Comparison of ENCODE assay signal across 1 cellular context in the genomic region with DNA sequence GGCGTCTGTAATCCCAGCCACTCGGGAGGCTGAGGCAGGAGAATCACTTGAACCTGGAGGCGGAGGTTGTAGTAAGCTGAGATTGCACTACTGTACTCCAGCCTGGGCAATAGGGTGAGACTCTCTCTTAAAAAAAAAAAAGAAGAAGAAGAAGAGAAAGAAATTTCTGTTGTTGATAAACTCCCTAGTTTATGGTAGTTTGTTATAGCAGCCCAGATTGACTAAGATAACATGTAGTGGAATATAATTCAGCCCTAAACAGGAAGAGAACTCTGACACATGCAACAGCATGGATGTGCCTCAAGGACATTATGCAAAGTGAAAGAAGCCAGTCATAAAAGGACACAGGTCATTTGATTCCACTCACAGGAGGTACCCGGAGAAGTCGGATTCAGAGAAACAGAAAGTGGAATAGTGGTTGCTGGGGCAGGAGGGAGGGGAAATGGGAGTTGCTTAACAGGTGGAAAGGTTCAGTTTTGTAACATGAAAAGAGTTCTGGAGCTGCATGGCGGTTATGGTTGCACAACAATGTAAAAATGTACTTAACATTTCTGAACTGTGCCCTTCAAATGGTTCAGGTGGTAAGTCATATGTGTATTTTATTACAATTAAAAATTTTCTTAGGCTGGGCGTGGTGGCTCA.
TF ChIP-seq lines count a peak whose summit lies in the region.

No MANE protein-coding gene starts in this region.

TF ChIP-seq in HepG2, 621 proteins besides CTCF, POLR2A, EP300 and RAD21 (continues in another document):
- TF ChIP-seq SRSF4 (IDR thresholded peaks at IDR 0.05; ENCODE audit: low read depth, low read length, poor library complexity, severe bottlenecking) (no peak), ZFYVE20 (CRISPR knock-in tag; IDR thresholded peaks at IDR 0.05; ENCODE audit: borderline replicate concordance, low read depth) (no peak), ZNF513 (CRISPR knock-in tag; conservative IDR thresholded peaks at IDR 0.05) (no peak), SMAD3 (CRISPR knock-in tag; IDR thresholded peaks at IDR 0.05) (peak; percentile 49; the same call in 1 of the 2 replicates), NR2C2 (CRISPR knock-in tag; IDR thresholded peaks at IDR 0.05; ENCODE audit: borderline replicate concordance) (peak; percentile 84), BCL6 (CRISPR knock-in tag; IDR thresholded peaks at IDR 0.05) (peak; percentile 78), FLYWCH1 (CRISPR knock-in tag; IDR thresholded peaks at IDR 0.05) (no peak), IRF2 (CRISPR knock-in tag; IDR thresholded peaks at IDR 0.05) (peak; percentile 96), PRDM10 (CRISPR knock-in tag; IDR thresholded peaks at IDR 0.05; ENCODE audit: low read depth) (peak; percentile 89), GATAD2A (CRISPR knock-in tag; IDR thresholded peaks at IDR 0.05) (peak; percentile 98), SAFB2 (CRISPR knock-in tag; IDR thresholded peaks at IDR 0.05; ENCODE audit: borderline replicate concordance, low read depth) (no peak), SYNCRIP (IDR thresholded peaks at IDR 0.05; ENCODE audit: insufficient read depth, low read depth, low read length) (no peak), TEAD3 (CRISPR knock-in tag; optimal IDR thresholded peaks at IDR 0.05; ENCODE audit: borderline replicate concordance) (peak; percentile 69), SSRP1 (CRISPR knock-in tag; IDR thresholded peaks at IDR 0.05) (peak; percentile 91; the same call in 1 of the 2 replicates), ZMYM4 (CRISPR knock-in tag; IDR thresholded peaks at IDR 0.05) (peak; percentile 56), KLF6 (CRISPR knock-in tag; IDR thresholded peaks at IDR 0.05) (peak; percentile 60; the same call in 1 of the 2 replicates), ZNF251 (CRISPR knock-in tag; IDR thresholded peaks at IDR 0.05) (no peak), KLF12 (CRISPR knock-in tag; IDR thresholded peaks at IDR 0.05; ENCODE audit: borderline replicate concordance) (peak; percentile 85; the same call in 1 of the 2 replicates), ARID2 (CRISPR knock-in tag; IDR thresholded peaks at IDR 0.05; ENCODE audit: borderline replicate concordance) (peak; percentile 95; the same call in 1 of the 2 replicates), ZNF614 (CRISPR knock-in tag; IDR thresholded peaks at IDR 0.05; ENCODE audit: borderline replicate concordance) (peak; percentile 63), MEF2D (CRISPR knock-in tag; IDR thresholded peaks at IDR 0.05) (no peak; the same call in 1 of the 2 replicates), ZSCAN20 (CRISPR knock-in tag; IDR thresholded peaks at IDR 0.05; ENCODE audit: borderline replicate concordance) (peak; percentile 81; the same call in 1 of the 2 replicates), CEBPB (IDR thresholded peaks at IDR 0.05; ENCODE audit: borderline replicate concordance, low read depth, low read length) (peak; percentile 100), ISL2 (CRISPR knock-in tag; IDR thresholded peaks at IDR 0.05) (peak; percentile 79), ASH2L (IDR thresholded peaks at IDR 0.05; ENCODE audit: insufficient read length, low read depth, low read length) (peak; percentile 66), ZNF33A (CRISPR knock-in tag; IDR thresholded peaks at IDR 0.05; ENCODE audit: borderline replicate concordance) (no peak), ZFY (CRISPR knock-in tag; IDR thresholded peaks at IDR 0.05) (0 out of 2 replicates have a peak, but pooled peaks have one; percentile 23)
- TF ChIP-seq, protein P1, sequence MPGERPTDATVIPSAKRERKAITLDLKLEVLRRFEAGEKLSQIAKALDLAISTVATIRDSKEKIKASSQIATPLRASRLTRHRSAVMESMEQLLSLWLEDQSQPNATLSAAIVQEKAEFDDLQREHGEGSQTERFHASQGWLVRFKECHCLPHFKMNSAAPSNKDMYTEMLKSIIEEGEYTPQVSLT (CRISPR knock-in tag; IDR thresholded peaks at IDR 0.05; ENCODE audit: borderline replicate concordance, low read depth) = no peak
- TF ChIP-seq, protein P2, sequence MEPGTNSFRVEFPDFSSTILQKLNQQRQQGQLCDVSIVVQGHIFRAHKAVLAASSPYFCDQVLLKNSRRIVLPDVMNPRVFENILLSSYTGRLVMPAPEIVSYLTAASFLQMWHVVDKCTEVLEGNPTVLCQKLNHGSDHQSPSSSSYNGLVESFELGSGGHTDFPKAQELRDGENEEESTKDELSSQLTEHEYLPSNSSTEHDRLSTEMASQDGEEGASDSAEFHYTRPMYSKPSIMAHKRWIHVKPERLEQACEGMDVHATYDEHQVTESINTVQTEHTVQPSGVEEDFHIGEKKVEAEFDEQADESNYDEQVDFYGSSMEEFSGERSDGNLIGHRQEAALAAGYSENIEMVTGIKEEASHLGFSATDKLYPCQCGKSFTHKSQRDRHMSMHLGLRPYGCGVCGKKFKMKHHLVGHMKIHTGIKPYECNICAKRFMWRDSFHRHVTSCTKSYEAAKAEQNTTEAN (CRISPR knock-in tag; conservative IDR thresholded peaks at IDR 0.05) = peak; percentile 83
- TF ChIP-seq, protein P3, sequence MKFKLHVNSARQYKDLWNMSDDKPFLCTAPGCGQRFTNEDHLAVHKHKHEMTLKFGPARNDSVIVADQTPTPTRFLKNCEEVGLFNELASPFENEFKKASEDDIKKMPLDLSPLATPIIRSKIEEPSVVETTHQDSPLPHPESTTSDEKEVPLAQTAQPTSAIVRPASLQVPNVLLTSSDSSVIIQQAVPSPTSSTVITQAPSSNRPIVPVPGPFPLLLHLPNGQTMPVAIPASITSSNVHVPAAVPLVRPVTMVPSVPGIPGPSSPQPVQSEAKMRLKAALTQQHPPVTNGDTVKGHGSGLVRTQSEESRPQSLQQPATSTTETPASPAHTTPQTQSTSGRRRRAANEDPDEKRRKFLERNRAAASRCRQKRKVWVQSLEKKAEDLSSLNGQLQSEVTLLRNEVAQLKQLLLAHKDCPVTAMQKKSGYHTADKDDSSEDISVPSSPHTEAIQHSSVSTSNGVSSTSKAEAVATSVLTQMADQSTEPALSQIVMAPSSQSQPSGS (CRISPR knock-in tag; IDR thresholded peaks at IDR 0.05) = peak; percentile 91
- TF ChIP-seq, protein P4, sequence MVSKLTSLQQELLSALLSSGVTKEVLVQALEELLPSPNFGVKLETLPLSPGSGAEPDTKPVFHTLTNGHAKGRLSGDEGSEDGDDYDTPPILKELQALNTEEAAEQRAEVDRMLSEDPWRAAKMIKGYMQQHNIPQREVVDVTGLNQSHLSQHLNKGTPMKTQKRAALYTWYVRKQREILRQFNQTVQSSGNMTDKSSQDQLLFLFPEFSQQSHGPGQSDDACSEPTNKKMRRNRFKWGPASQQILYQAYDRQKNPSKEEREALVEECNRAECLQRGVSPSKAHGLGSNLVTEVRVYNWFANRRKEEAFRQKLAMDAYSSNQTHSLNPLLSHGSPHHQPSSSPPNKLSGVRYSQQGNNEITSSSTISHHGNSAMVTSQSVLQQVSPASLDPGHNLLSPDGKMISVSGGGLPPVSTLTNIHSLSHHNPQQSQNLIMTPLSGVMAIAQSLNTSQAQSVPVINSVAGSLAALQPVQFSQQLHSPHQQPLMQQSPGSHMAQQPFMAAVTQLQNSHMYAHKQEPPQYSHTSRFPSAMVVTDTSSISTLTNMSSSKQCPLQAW (CRISPR knock-in tag; IDR thresholded peaks at IDR 0.05) = peak; percentile 83
- TF ChIP-seq, protein P5, sequence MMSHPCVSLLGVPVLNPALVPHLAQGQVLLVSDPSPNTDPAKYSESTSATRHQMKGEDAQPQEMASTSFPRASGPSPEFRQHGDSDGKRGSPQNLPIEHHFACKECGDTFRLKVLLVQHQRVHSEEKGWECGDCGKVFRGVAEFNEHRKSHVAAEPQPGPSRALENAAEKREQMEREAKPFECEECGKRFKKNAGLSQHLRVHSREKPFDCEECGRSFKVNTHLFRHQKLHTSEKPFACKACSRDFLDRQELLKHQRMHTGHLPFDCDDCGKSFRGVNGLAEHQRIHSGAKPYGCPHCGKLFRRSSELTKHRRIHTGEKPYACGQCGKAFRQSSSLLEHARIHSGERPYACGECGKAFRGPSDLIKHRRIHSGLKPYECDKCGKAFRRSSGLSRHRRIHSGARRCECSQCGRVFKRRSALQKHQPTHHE (CRISPR knock-in tag; IDR thresholded peaks at IDR 0.05; ENCODE audit: borderline replicate concordance) = peak; percentile 66; the same call in 1 of the 2 replicates
- TF ChIP-seq, protein P6, sequence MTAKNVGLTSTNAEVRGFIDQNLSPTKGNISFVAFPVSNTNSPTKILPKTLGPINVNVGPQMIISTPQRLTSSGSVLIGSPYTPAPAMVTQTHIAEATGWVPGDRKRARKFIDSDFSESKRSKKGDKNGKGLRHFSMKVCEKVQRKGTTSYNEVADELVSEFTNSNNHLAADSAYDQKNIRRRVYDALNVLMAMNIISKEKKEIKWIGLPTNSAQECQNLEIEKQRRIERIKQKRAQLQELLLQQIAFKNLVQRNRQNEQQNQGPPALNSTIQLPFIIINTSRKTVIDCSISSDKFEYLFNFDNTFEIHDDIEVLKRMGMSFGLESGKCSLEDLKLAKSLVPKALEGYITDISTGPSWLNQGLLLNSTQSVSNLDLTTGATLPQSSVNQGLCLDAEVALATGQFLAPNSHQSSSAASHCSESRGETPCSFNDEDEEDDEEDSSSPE (CRISPR knock-in tag; IDR thresholded peaks at IDR 0.05) = peak; percentile 75
- TF ChIP-seq, protein P7, sequence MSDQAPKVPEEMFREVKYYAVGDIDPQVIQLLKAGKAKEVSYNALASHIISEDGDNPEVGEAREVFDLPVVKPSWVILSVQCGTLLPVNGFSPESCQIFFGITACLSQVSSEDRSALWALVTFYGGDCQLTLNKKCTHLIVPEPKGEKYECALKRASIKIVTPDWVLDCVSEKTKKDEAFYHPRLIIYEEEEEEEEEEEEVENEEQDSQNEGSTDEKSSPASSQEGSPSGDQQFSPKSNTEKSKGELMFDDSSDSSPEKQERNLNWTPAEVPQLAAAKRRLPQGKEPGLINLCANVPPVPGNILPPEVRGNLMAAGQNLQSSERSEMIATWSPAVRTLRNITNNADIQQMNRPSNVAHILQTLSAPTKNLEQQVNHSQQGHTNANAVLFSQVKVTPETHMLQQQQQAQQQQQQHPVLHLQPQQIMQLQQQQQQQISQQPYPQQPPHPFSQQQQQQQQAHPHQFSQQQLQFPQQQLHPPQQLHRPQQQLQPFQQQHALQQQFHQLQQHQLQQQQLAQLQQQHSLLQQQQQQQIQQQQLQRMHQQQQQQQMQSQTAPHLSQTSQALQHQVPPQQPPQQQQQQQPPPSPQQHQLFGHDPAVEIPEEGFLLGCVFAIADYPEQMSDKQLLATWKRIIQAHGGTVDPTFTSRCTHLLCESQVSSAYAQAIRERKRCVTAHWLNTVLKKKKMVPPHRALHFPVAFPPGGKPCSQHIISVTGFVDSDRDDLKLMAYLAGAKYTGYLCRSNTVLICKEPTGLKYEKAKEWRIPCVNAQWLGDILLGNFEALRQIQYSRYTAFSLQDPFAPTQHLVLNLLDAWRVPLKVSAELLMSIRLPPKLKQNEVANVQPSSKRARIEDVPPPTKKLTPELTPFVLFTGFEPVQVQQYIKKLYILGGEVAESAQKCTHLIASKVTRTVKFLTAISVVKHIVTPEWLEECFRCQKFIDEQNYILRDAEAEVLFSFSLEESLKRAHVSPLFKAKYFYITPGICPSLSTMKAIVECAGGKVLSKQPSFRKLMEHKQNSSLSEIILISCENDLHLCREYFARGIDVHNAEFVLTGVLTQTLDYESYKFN (CRISPR knock-in tag; conservative IDR thresholded peaks at IDR 0.05) = peak; percentile 87
- TF ChIP-seq, protein P8, sequence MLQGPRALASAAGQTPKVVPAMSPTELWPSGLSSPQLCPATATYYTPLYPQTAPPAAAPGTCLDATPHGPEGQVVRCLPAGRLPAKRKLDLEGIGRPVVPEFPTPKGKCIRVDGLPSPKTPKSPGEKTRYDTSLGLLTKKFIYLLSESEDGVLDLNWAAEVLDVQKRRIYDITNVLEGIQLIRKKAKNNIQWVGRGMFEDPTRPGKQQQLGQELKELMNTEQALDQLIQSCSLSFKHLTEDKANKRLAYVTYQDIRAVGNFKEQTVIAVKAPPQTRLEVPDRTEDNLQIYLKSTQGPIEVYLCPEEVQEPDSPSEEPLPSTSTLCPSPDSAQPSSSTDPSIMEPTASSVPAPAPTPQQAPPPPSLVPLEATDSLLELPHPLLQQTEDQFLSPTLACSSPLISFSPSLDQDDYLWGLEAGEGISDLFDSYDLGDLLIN (CRISPR knock-in tag; IDR thresholded peaks at IDR 0.05; ENCODE audit: borderline replicate concordance) = no peak
- TF ChIP-seq, protein P9, sequence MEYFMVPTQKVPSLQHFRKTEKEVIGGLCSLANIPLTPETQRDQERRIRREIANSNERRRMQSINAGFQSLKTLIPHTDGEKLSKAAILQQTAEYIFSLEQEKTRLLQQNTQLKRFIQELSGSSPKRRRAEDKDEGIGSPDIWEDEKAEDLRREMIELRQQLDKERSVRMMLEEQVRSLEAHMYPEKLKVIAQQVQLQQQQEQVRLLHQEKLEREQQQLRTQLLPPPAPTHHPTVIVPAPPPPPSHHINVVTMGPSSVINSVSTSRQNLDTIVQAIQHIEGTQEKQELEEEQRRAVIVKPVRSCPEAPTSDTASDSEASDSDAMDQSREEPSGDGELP (IDR thresholded peaks at IDR 0.05; ENCODE audit: borderline replicate concordance, low read depth) = peak; percentile 85
